8 cellular contexts compared by ENCODE assay signal in genomic region chr11:76209956-76210885, GRCh38. TPM values are rescaled to one million over a fixed set of nuclear protein-coding genes. Genes with fewer than 3 reads are reported as not detected.
DNase-seq lines count a peak whose midpoint lies in the region; ATAC-seq and TF ChIP-seq lines count a peak whose summit lies in the region.

No MANE protein-coding gene starts in this region.

- TF ChIP-seq CTCF in foreskin fibroblast (IDR thresholded peaks at IDR 0.05; ENCODE audit: low read depth, low read length) (no peak), omental fat pad (IDR thresholded peaks at IDR 0.05) (no peak)

- H3K4me3 ChIP-seq in foreskin fibroblast (ENCODE audit: low read depth in 1 of 2, low read length in 2 of 2), result peak overlapping the region; percentile 37 to 60

- DNase-seq in ELR (ENCODE audit: low read depth) (peak; percentile 63), NCI-H1092 treated with DMSO at 0.1 percent for 48 hours (lab: John Stamatoyannopoulos, UW) (peak; percentile 62), foreskin fibroblast (peak; percentile 67 to 87), omental fat pad (ENCODE audit: low spot score) (no peak), occipital lobe (lab: John Stamatoyannopoulos, UW) (no peak)
- peak; percentile 46 for DNase-seq in activated CD8-positive, alpha-beta memory T cell treated with anti-CD3 and anti-CD28 coated beads, Interleukin-2, amount 50 U/mL, for 4 hours

- ATAC-seq in omental fat pad (ENCODE audit: low FRiP score) (peak; percentile 59), HG03097 (IDR thresholded peaks at IDR 0.05; ENCODE audit: low FRiP score, unreplicated experiment) (no peak), GM18498 (IDR thresholded peaks at IDR 0.05; ENCODE audit: unreplicated experiment) (no peak)

RNA-seq across cellular contexts. Expression of gene WNT11, which starts 3.9 kb away (rescaled TPM):
- 100 to 1,000 TPM in 1 of 4 donors, 10 to 100 TPM in 3; 20.4 to 137 (median 39.1) TPM for total RNA-seq in omental fat pad
- total RNA-seq in occipital lobe, result 4.4 TPM

Comparison
In these comparisons a context has a peak if more than half of its experiments do, and no peak if none do; other contexts are left out.
1. DNase-seq: peak in ELR (single experiment), NCI-H1092 treated with DMSO at 0.1 percent for 48 hours (single experiment), activated CD8-positive, alpha-beta memory T cell treated with anti-CD3 and anti-CD28 coated beads, Interleukin-2, amount 50 U/mL, for 4 hours (single experiment) and foreskin fibroblast (2 of 2); none in omental fat pad (single experiment) and occipital lobe (single experiment).